In genomic region chr1:212477680-212478466, GRCh38 we compare ENCODE assay signal across 1 cellular context.
A peak's percentile ranks its signal among the peaks of the same experiment; 100 is the strongest.
TF ChIP-seq lines count a peak whose summit lies in the region.

No MANE protein-coding gene starts in this region.

TF ChIP-seq in K562, 482 proteins besides CTCF, POLR2A, EP300 and RAD21 (continued from another document and continues in another):
- peak; percentile 95 for TF ChIP-seq DIDO1 (tag; IDR thresholded peaks at IDR 0.05; ENCODE audit: low read depth)
- no peak for TF ChIP-seq CAMTA2 (CRISPR knock-in tag; conservative IDR thresholded peaks at IDR 0.05)
- TF ChIP-seq, protein P1, sequence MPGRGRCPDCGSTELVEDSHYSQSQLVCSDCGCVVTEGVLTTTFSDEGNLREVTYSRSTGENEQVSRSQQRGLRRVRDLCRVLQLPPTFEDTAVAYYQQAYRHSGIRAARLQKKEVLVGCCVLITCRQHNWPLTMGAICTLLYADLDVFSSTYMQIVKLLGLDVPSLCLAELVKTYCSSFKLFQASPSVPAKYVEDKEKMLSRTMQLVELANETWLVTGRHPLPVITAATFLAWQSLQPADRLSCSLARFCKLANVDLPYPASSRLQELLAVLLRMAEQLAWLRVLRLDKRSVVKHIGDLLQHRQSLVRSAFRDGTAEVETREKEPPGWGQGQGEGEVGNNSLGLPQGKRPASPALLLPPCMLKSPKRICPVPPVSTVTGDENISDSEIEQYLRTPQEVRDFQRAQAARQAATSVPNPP (IDR thresholded peaks at IDR 0.05; ENCODE audit: borderline replicate concordance, insufficient read depth, insufficient read length) = no peak
- TF ChIP-seq E2F3 (CRISPR knock-in tag; IDR thresholded peaks at IDR 0.05) = peak; percentile 90
- no peak for TF ChIP-seq ZC3H11A (IDR thresholded peaks at IDR 0.05; ENCODE audit: low read depth, low read length)
- peak; percentile 84 for TF ChIP-seq PHTF2 (CRISPR knock-in tag; IDR thresholded peaks at IDR 0.05)
- TF ChIP-seq ZNF584 (CRISPR knock-in tag; IDR thresholded peaks at IDR 0.05; ENCODE audit: low read depth) = peak; percentile 100
- no peak for TF ChIP-seq POLR2AphosphoS2 (IDR thresholded peaks at IDR 0.05; ENCODE audit: low read length)
- TF ChIP-seq, protein P2, sequence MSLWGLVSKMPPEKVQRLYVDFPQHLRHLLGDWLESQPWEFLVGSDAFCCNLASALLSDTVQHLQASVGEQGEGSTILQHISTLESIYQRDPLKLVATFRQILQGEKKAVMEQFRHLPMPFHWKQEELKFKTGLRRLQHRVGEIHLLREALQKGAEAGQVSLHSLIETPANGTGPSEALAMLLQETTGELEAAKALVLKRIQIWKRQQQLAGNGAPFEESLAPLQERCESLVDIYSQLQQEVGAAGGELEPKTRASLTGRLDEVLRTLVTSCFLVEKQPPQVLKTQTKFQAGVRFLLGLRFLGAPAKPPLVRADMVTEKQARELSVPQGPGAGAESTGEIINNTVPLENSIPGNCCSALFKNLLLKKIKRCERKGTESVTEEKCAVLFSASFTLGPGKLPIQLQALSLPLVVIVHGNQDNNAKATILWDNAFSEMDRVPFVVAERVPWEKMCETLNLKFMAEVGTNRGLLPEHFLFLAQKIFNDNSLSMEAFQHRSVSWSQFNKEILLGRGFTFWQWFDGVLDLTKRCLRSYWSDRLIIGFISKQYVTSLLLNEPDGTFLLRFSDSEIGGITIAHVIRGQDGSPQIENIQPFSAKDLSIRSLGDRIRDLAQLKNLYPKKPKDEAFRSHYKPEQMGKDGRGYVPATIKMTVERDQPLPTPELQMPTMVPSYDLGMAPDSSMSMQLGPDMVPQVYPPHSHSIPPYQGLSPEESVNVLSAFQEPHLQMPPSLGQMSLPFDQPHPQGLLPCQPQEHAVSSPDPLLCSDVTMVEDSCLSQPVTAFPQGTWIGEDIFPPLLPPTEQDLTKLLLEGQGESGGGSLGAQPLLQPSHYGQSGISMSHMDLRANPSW (CRISPR knock-in tag; IDR thresholded peaks at IDR 0.05) = no peak
- no peak for TF ChIP-seq SIN3A (IDR thresholded peaks at IDR 0.05; ENCODE audit: borderline replicate concordance in 2 of 2, control insufficient read depth in 1 of 2, low read depth in 2 of 2, low read length in 2 of 2)
- TF ChIP-seq, protein P3, sequence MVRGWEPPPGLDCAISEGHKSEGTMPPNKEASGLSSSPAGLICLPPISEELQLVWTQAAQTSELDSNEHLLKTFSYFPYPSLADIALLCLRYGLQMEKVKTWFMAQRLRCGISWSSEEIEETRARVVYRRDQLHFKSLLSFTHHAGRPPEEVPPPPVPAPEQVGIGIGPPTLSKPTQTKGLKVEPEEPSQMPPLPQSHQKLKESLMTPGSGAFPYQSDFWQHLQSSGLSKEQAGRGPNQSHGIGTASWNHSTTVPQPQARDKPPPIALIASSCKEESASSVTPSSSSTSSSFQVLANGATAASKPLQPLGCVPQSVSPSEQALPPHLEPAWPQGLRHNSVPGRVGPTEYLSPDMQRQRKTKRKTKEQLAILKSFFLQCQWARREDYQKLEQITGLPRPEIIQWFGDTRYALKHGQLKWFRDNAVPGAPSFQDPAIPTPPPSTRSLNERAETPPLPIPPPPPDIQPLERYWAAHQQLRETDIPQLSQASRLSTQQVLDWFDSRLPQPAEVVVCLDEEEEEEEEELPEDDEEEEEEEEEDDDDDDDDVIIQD (CRISPR knock-in tag; IDR thresholded peaks at IDR 0.05) = peak; percentile 96
- peak; percentile 98 for TF ChIP-seq CXXC5 (CRISPR knock-in tag; IDR thresholded peaks at IDR 0.05)
- TF ChIP-seq FOXJ2 (tag; IDR thresholded peaks at IDR 0.05) = peak; percentile 83
- no peak for TF ChIP-seq RBM25 (IDR thresholded peaks at IDR 0.05; ENCODE audit: low read depth, low read length, severe bottlenecking)
- TF ChIP-seq ZNF583 (CRISPR knock-in tag; IDR thresholded peaks at IDR 0.05) = peak; percentile 98
- no peak for TF ChIP-seq POLR2H (tag; IDR thresholded peaks at IDR 0.05; ENCODE audit: low read depth)
- no peak for TF ChIP-seq NFATC3 (IDR thresholded peaks at IDR 0.05)
- TF ChIP-seq MTF1 (CRISPR knock-in tag; IDR thresholded peaks at IDR 0.05; ENCODE audit: borderline replicate concordance) = peak; percentile 82; the same call in 1 of the 2 replicates
- no peak for TF ChIP-seq CSDE1 (IDR thresholded peaks at IDR 0.05)
- TF ChIP-seq ZNF75A (CRISPR knock-in tag; IDR thresholded peaks at IDR 0.05) = peak; percentile 88
- TF ChIP-seq TAL1 (IDR thresholded peaks at IDR 0.05) = no peak; the same call in 1 of the 2 replicates
- no peak for TF ChIP-seq RFX1 (IDR thresholded peaks at IDR 0.05)
- no peak; the same call in 1 of the 2 replicates for TF ChIP-seq NR2C2 (CRISPR knock-in tag; IDR thresholded peaks at IDR 0.05)
- TF ChIP-seq NR2C2 (tag; IDR thresholded peaks at IDR 0.05) = peak; percentile 89
- TF ChIP-seq SMARCE1 (IDR thresholded peaks at IDR 0.05) = no peak
- TF ChIP-seq, protein P4, sequence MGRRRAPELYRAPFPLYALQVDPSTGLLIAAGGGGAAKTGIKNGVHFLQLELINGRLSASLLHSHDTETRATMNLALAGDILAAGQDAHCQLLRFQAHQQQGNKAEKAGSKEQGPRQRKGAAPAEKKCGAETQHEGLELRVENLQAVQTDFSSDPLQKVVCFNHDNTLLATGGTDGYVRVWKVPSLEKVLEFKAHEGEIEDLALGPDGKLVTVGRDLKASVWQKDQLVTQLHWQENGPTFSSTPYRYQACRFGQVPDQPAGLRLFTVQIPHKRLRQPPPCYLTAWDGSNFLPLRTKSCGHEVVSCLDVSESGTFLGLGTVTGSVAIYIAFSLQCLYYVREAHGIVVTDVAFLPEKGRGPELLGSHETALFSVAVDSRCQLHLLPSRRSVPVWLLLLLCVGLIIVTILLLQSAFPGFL (CRISPR knock-in tag; IDR thresholded peaks at IDR 0.05) = no peak
- TF ChIP-seq CBFB (CRISPR knock-in tag; IDR thresholded peaks at IDR 0.05) = no peak
- peak; percentile 73 for TF ChIP-seq TAF7 (tag; IDR thresholded peaks at IDR 0.05)
- TF ChIP-seq SIN3B (IDR thresholded peaks at IDR 0.05; ENCODE audit: low read depth) = no peak
- TF ChIP-seq MEF2D (tag; conservative IDR thresholded peaks at IDR 0.05; ENCODE audit: low read depth) = peak; percentile 98
- TF ChIP-seq COPS2 (conservative IDR thresholded peaks at IDR 0.05) = no peak
- TF ChIP-seq RBBP5 (IDR thresholded peaks at IDR 0.05; ENCODE audit: borderline replicate concordance, insufficient read depth, low read length, poor library complexity, severe bottlenecking) = no peak
- no peak for TF ChIP-seq SRSF1 (IDR thresholded peaks at IDR 0.05; ENCODE audit: low read depth, low read length)
- peak; percentile 98 for TF ChIP-seq HIVEP1 (CRISPR knock-in tag; IDR thresholded peaks at IDR 0.05)
- TF ChIP-seq, protein P5, sequence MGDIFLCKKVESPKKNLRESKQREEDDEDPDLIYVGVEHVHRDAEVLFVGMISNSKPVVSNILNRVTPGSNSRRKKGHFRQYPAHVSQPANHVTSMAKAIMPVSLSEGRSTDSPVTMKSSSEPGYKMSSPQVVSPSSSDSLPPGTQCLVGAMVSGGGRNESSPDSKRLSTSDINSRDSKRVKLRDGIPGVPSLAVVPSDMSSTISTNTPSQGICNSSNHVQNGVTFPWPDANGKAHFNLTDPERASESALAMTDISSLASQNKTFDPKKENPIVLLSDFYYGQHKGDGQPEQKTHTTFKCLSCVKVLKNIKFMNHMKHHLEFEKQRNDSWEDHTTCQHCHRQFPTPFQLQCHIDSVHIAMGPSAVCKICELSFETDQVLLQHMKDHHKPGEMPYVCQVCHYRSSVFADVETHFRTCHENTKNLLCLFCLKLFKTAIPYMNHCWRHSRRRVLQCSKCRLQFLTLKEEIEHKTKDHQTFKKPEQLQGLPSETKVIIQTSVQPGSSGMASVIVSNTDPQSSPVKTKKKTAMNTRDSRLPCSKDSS (IDR thresholded peaks at IDR 0.05; ENCODE audit: low read depth, partially characterized antibody) = no peak
- TF ChIP-seq ZNF707 (CRISPR knock-in tag; conservative IDR thresholded peaks at IDR 0.05) = peak; percentile 75; the same call in 1 of the 2 replicates
- TF ChIP-seq TEAD4 (IDR thresholded peaks at IDR 0.05; ENCODE audit: low read length) = no peak
- no peak for TF ChIP-seq TEAD4 (CRISPR knock-in tag; IDR thresholded peaks at IDR 0.05; ENCODE audit: borderline replicate concordance)
- TF ChIP-seq TFE3 (CRISPR knock-in tag; IDR thresholded peaks at IDR 0.05) = peak; percentile 79
- TF ChIP-seq RBFOX2 (IDR thresholded peaks at IDR 0.05; ENCODE audit: low read depth, low read length) = no peak
- peak; percentile 90 for TF ChIP-seq PPARD (CRISPR knock-in tag; IDR thresholded peaks at IDR 0.05)
- no peak for TF ChIP-seq SIRT6 (IDR thresholded peaks at IDR 0.05; ENCODE audit: low read depth, low read length)
- TF ChIP-seq NUFIP1 (IDR thresholded peaks at IDR 0.05; ENCODE audit: partially characterized antibody) = peak; percentile 69
- TF ChIP-seq FOXK1 (CRISPR knock-in tag; IDR thresholded peaks at IDR 0.05; ENCODE audit: borderline replicate concordance) = peak; percentile 54; the same call in 1 of the 2 replicates
- no peak for TF ChIP-seq HDAC2 (IDR thresholded peaks at IDR 0.05)
- TF ChIP-seq TAF15 (IDR thresholded peaks at IDR 0.05; ENCODE audit: low read depth, low read length) = no peak
- TF ChIP-seq, protein P6, sequence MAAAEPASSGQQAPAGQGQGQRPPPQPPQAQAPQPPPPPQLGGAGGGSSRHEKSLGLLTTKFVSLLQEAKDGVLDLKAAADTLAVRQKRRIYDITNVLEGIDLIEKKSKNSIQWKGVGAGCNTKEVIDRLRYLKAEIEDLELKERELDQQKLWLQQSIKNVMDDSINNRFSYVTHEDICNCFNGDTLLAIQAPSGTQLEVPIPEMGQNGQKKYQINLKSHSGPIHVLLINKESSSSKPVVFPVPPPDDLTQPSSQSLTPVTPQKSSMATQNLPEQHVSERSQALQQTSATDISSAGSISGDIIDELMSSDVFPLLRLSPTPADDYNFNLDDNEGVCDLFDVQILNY (CRISPR knock-in tag; IDR thresholded peaks at IDR 0.05) = no peak
- peak; percentile 90 for TF ChIP-seq ETV1 (tag; conservative IDR thresholded peaks at IDR 0.05; ENCODE audit: low read depth)
- no peak for TF ChIP-seq ZKSCAN1 (IDR thresholded peaks at IDR 0.05; ENCODE audit: low read depth, low read length)
- no peak for TF ChIP-seq NCOA2 (IDR thresholded peaks at IDR 0.05; ENCODE audit: partially characterized antibody in 2 of 2)
- TF ChIP-seq RAD51 (IDR thresholded peaks at IDR 0.05; ENCODE audit: borderline replicate concordance, low read depth) = no peak
- TF ChIP-seq HNRNPK (IDR thresholded peaks at IDR 0.05; ENCODE audit: low read depth, low read length, poor library complexity, severe bottlenecking) = no peak
- TF ChIP-seq, protein P7, sequence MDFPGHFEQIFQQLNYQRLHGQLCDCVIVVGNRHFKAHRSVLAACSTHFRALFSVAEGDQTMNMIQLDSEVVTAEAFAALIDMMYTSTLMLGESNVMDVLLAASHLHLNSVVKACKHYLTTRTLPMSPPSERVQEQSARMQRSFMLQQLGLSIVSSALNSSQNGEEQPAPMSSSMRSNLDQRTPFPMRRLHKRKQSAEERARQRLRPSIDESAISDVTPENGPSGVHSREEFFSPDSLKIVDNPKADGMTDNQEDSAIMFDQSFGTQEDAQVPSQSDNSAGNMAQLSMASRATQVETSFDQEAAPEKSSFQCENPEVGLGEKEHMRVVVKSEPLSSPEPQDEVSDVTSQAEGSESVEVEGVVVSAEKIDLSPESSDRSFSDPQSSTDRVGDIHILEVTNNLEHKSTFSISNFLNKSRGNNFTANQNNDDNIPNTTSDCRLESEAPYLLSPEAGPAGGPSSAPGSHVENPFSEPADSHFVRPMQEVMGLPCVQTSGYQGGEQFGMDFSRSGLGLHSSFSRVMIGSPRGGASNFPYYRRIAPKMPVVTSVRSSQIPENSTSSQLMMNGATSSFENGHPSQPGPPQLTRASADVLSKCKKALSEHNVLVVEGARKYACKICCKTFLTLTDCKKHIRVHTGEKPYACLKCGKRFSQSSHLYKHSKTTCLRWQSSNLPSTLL (IDR thresholded peaks at IDR 0.05) = no peak
- TF ChIP-seq DPF2 (IDR thresholded peaks at IDR 0.05) = no peak
- no peak for TF ChIP-seq MTA1 (IDR thresholded peaks at IDR 0.05; ENCODE audit: borderline replicate concordance)
- TF ChIP-seq KDM4B (IDR thresholded peaks at IDR 0.05; ENCODE audit: borderline replicate concordance in 2 of 2, low read depth in 1 of 2) = no peak
- TF ChIP-seq PURB (CRISPR knock-in tag; IDR thresholded peaks at IDR 0.05; ENCODE audit: low read depth) = no peak
- TF ChIP-seq, protein P8, sequence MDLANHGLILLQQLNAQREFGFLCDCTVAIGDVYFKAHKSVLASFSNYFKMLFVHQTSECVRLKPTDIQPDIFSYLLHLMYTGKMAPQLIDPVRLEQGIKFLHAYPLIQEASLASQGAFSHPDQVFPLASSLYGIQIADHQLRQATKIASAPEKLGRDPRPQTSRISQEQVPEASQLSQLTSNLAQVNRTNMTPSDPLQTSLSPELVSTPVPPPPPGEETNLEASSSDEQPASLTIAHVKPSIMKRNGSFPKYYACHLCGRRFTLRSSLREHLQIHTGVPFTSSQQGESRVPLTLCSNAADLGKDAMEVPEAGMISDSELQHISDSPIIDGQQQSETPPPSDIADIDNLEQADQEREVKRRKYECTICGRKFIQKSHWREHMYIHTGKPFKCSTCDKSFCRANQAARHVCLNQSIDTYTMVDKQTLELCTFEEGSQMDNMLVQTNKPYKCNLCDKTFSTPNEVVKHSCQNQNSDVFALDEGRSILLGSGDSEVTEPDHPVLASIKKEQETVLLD (IDR thresholded peaks at IDR 0.05) = no peak
- no peak for TF ChIP-seq ZNF124 (CRISPR knock-in tag; IDR thresholded peaks at IDR 0.05)
- 0 out of 2 replicates have a peak, but pooled peaks have one; percentile 30 for TF ChIP-seq ZFP91 (CRISPR knock-in tag; IDR thresholded peaks at IDR 0.05)
- TF ChIP-seq TEAD2 (tag; IDR thresholded peaks at IDR 0.05) = peak; percentile 95
- no peak for TF ChIP-seq MBD2 (IDR thresholded peaks at IDR 0.05; ENCODE audit: borderline replicate concordance, low read depth)
- TF ChIP-seq ZNF644 (tag; IDR thresholded peaks at IDR 0.05; ENCODE audit: low read depth) = peak; percentile 99
